Comparison of ENCODE assay signal across 9 cellular contexts in the genomic region with DNA sequence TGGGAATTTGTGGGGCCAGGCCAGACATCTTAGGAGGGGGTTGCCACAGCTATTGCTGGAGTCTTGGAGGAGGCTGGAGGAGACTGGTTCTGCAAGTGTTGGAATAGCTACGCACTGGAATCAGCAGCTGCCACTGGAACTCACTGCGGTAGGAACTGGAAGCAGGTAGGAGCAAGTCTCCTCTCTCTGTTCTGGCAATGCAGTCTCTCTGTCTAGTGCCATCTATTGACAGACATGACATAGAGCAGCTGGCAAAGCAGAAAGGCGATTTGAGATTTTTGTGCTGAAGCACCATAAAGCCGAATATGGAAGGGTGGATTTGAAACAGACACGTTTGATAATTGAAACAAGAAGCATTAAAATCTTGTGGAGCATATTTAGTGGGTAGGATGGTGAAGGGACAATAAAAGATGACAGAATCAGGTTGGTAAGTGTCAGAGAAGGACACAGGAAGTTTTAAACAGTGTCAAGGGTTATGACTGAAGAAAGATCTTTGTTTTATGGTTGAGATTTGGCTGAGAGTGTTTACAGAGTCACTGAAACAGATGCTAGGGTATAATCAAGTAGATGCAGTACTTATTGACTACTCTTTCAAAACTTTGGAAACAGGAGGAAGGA. TPM values are rescaled to one million over a fixed set of nuclear protein-coding genes. Genes with fewer than 3 reads are reported as not detected.
DNase-seq lines count a peak whose midpoint lies in the region; ATAC-seq, FAIRE-seq and TF ChIP-seq lines count a peak whose summit lies in the region.
"Had no signal": no experiment of that assay in that cellular context is flagged by ENCODE, and none has a peak within 500 bp of the region (broad histone marks: within the 10 kb centered on the region; RNA-seq: fewer than 3 reads in every experiment).

No MANE protein-coding gene starts in this region.

- FAIRE-seq in bronchial epithelial cell (lab: Jason Lieb, UNC) (peak; percentile 96), urothelium cell line (lab: Jason Lieb, UNC) (peak; percentile 55)

- H3K36me3 ChIP-seq in bronchial epithelial cell (ENCODE audit: control insufficient read depth, insufficient read depth, low read length), result no peaks in the 10 kb centered on the region

- H3K27me3 ChIP-seq in HL-60 (ENCODE audit: insufficient read depth, poor library complexity, severe bottlenecking), result no peaks in the 10 kb centered on the region
- no peaks in the 10 kb centered on the region for H3K27me3 ChIP-seq in bronchial epithelial cell (ENCODE audit: control insufficient read depth, insufficient read depth, low read length)

- peak; percentile 83 for ATAC-seq in GM19395 (IDR thresholded peaks at IDR 0.05; ENCODE audit: unreplicated experiment)

- H3K4me3 ChIP-seq in HL-60 (replicated peaks; ENCODE audit: insufficient read depth, low read length), result no peak overlapping the region
- no peak overlapping the region for H3K4me3 ChIP-seq in bronchial epithelial cell (ENCODE audit: low read depth, low read length)

- no peak overlapping the region for H3K27ac ChIP-seq in HL-60 (replicated peaks)

- peak; percentile 75 for DNase-seq in D341Med (ENCODE audit: low spot score)
- peak in 1 of 2 experiments; percentile 53 for DNase-seq in HL-60 (ENCODE audit: low read depth in 1 of 2, low spot score in 1 of 2)
- peak; percentile 69 for DNase-seq in NCI-H82 treated with DMSO at 0.1 percent for 48 hours (lab: John Stamatoyannopoulos, UW; ENCODE audit: unreplicated experiment)
- DNase-seq in bronchial epithelial cell (ENCODE audit: low read depth), result peak; percentile 79
- peak; percentile 75 for DNase-seq in kidney glomerular epithelial cell (lab: John Stamatoyannopoulos, UW)
- peak; percentile 75 for DNase-seq in urothelium cell line (ENCODE audit: low spot score)
- no peak for DNase-seq in NK-92 (lab: John Stamatoyannopoulos, UW; ENCODE audit: unreplicated experiment)
- DNase-seq: activated B cell treated with CpG ODN at 0.5 μM for 24 hours had no signal

- TF ChIP-seq CTCF in HL-60 (IDR thresholded peaks at IDR 0.05; ENCODE audit: insufficient read depth, low read length), result peak; percentile 88
- TF ChIP-seq CTCF in bronchial epithelial cell (IDR thresholded peaks at IDR 0.05; ENCODE audit: insufficient read depth, low read length, severe bottlenecking), result peak; percentile 87

RNA-seq across cellular contexts. Expression of a gene that starts 23.5 kb away (rescaled TPM):
- 0.13 and 0.26 TPM in 2 replicates for total RNA-seq in bronchial epithelial cell

RNA-seq across cellular contexts. Expression of a gene that starts 29.3 kb away (rescaled TPM):
- 15.6 and 18.4 TPM in 2 replicates for total RNA-seq in bronchial epithelial cell
